In the genomic region with DNA sequence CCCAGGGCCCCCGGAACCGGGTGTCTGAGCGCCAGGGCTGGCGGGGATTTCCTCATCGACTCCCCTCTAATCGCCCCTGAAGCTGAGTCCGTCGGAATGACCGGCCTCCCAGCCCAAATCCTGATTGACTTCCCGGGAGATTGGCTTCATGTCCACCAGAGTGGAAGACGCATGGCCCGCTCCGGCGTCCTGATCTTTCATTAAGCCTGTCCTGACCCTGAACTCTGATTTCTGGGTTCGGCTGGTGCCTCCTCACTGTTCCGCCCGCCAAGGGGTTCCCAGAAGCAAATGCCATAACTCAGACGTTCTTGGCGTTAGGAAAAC, we compare ENCODE assay signal across 1 cellular context.
TF ChIP-seq lines count a peak whose summit lies in the region.

No MANE protein-coding gene starts in this region.

TF ChIP-seq in K562, 482 proteins besides CTCF, POLR2A, EP300 and RAD21:
- TF ChIP-seq GTF2F1 (IDR thresholded peaks at IDR 0.05; ENCODE audit: low read depth, low read length) (peak; percentile 40; the same call in 1 of the 2 replicates), NEUROD1 (IDR thresholded peaks at IDR 0.05; ENCODE audit: borderline replicate concordance, low read depth, low read length, partially characterized antibody) (no peak), TBL1XR1 (IDR thresholded peaks at IDR 0.05; ENCODE audit: low read length in 2 of 2) (0 out of 4 replicates have a peak, but pooled peaks of 1 of the 2 experiments have one; percentile 41), ZMIZ1 (IDR thresholded peaks at IDR 0.05; ENCODE audit: low read depth in 2 of 2, low read length in 2 of 2) (peak in 1 of 2 experiments; percentile 32; a peak in 1 of 4 replicates), FOSL1 (tag; conservative IDR thresholded peaks at IDR 0.05) (no peak)
